9 cellular contexts compared by ENCODE assay signal in genomic region chr1:55127827-55128343, GRCh38.
A peak's percentile ranks its signal among the peaks of the same experiment; 100 is the strongest.
DNase-seq lines count a peak whose midpoint lies in the region; ATAC-seq and FAIRE-seq lines count a peak whose summit lies in the region.
"Had no signal": no experiment of that assay in that cellular context is flagged by ENCODE, and none has a peak within 500 bp of the region (broad histone marks: within the 10 kb centered on the region; RNA-seq: fewer than 3 reads in every experiment).

No MANE protein-coding gene starts in this region.

- H3K27ac Mint-ChIP-seq in activated naive CD8-positive, alpha-beta T cell treated with anti-CD3 and anti-CD28 coated beads, Interleukin-2, amount 10 ng/mL, durations not matched to agents 7 days and 5 days, result peak overlapping the region; percentile 58

- ATAC-seq in HG03159 (IDR thresholded peaks at IDR 0.05; ENCODE audit: unreplicated experiment), result peak; percentile 73
- ATAC-seq in activated naive CD8-positive, alpha-beta T cell treated with anti-CD3 and anti-CD28 coated beads, Interleukin-2, amount 10 ng/mL, durations not matched to agents 7 days and 5 days (ENCODE audit: low read depth), result peak; percentile 72

- no peak for FAIRE-seq in urothelium cell line (lab: Jason Lieb, UNC)

- H3K9me3 Mint-ChIP-seq in activated naive CD8-positive, alpha-beta T cell treated with anti-CD3 and anti-CD28 coated beads, Interleukin-2, amount 10 ng/mL, durations not matched to agents 7 days and 5 days, result no peaks in the 10 kb centered on the region

- POLR2A ChIA-PET in activated naive CD8-positive, alpha-beta T cell treated with anti-CD3 and anti-CD28 coated beads, Interleukin-2, amount 10 ng/mL, durations not matched to agents 7 days and 5 days (lab: Charles Lee), result interaction anchor here (0.6 kb wide), 1 partner anchor 210 kb away, joined by 3 read pairs; no protein-coding TSS in a partner anchor

- peak; percentile 11 for DNase-seq in stimulated activated CD4-positive, alpha-beta T cell treated with anti-CD3 and anti-CD28 coated beads, Interleukin-15, amount 100 ng/mL, for 24 hours
- DNase-seq in stimulated activated CD4-positive, alpha-beta T cell treated with anti-CD3 and anti-CD28 coated beads, Interleukin-4, amount 100 ng/mL, for 1 hour, result no peak
- DNase-seq in activated naive CD8-positive, alpha-beta T cell treated with anti-CD3 and anti-CD28 coated beads, Interleukin-2, amount 10 ng/mL, durations not matched to agents 7 days and 5 days, result no peak
- peak; percentile 4 for DNase-seq in urothelium cell line (ENCODE audit: low spot score)
- no peak for DNase-seq in NCI-H1436 treated with DMSO at 0.1 percent for 48 hours (lab: John Stamatoyannopoulos, UW)
- no peak for DNase-seq in NCI-H2171 (lab: John Stamatoyannopoulos, UW)
- DNase-seq in NCI-H1417 (lab: John Stamatoyannopoulos, UW), result no peak
- DNase-seq: NCI-H1048 had no signal

- no peaks in the 10 kb centered on the region for H3K27me3 Mint-ChIP-seq in activated naive CD8-positive, alpha-beta T cell treated with anti-CD3 and anti-CD28 coated beads, Interleukin-2, amount 10 ng/mL, durations not matched to agents 7 days and 5 days

- H3K36me3 Mint-ChIP-seq in activated naive CD8-positive, alpha-beta T cell treated with anti-CD3 and anti-CD28 coated beads, Interleukin-2, amount 10 ng/mL, durations not matched to agents 7 days and 5 days, result peaks cover 58% of the 10 kb centered on the region

- H3K4me3 Mint-ChIP-seq in activated naive CD8-positive, alpha-beta T cell treated with anti-CD3 and anti-CD28 coated beads, Interleukin-2, amount 10 ng/mL, durations not matched to agents 7 days and 5 days, result peak overlapping the region; percentile 3

- peaks cover 12% of the 10 kb centered on the region for H3K4me1 Mint-ChIP-seq in activated naive CD8-positive, alpha-beta T cell treated with anti-CD3 and anti-CD28 coated beads, Interleukin-2, amount 10 ng/mL, durations not matched to agents 7 days and 5 days

Comparison
In these comparisons a context has a peak if more than half of its experiments do, and no peak if none do; other contexts are left out.
1. DNase-seq: peak in stimulated activated CD4-positive, alpha-beta T cell treated with anti-CD3 and anti-CD28 coated beads, Interleukin-15, amount 100 ng/mL, for 24 hours (single experiment) and urothelium cell line (single experiment); none in stimulated activated CD4-positive, alpha-beta T cell treated with anti-CD3 and anti-CD28 coated beads, Interleukin-4, amount 100 ng/mL, for 1 hour (single experiment), activated naive CD8-positive, alpha-beta T cell treated with anti-CD3 and anti-CD28 coated beads, Interleukin-2, amount 10 ng/mL, durations not matched to agents 7 days and 5 days (single experiment), NCI-H1436 treated with DMSO at 0.1 percent for 48 hours (single experiment), NCI-H2171 (single experiment) and NCI-H1417 (0 of 3).